ENCODE assay signal across 23 cellular contexts in the genomic region with DNA sequence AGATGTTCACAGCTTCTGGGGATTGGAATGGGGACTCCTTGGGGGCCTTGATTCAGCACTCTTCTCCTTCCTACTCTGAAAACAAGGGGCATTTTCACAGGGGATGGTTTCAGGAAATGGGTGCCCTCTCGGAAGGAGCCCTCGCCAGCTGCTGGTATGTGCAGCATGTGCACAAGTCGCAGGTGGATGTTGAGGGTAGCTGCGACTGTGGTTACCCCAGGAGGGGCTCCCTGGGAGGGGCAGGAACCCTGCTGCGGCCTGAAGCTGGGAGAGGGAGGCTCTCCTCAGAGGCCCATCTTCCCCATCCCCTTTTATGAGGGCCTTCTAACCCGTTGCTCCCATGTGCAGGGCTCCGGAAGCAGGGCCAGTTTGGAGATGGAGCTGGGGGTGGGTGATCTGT. TPM values are rescaled to one million over a fixed set of nuclear protein-coding genes. Genes with fewer than 3 reads are reported as not detected.
A peak's percentile ranks its signal among the peaks of the same experiment; 100 is the strongest.
DNase-seq lines count a peak whose midpoint lies in the region; ATAC-seq, FAIRE-seq and TF ChIP-seq lines count a peak whose summit lies in the region.
"Had no signal": no experiment of that assay in that cellular context is flagged by ENCODE, and none has a peak within 500 bp of the region (broad histone marks: within the 10 kb centered on the region; RNA-seq: fewer than 3 reads in every experiment).

No MANE protein-coding gene starts in this region.

- no peak for FAIRE-seq in kidney (lab: Jason Lieb, UNC)
- FAIRE-seq: GM19239, H54 had no signal

- H3K27me3 Mint-ChIP-seq in T-helper 1 cell treated with Interleukin-12 subunit alpha and Interleukin-12 subunit beta and Interleukin-4 antibody, amounts not matched to agents 30 μg/mL and 1 μg/mL, for 36 hours (ENCODE audit: low read depth), result no peaks in the 10 kb centered on the region
- H3K27me3 Mint-ChIP-seq in activated naive CD8-positive, alpha-beta T cell treated with anti-CD3 and anti-CD28 coated beads, Interleukin-2, amount 10 ng/mL, durations not matched to agents 7 days and 5 days, result no peaks in the 10 kb centered on the region
- no peaks in the 10 kb centered on the region for H3K27me3 Mint-ChIP-seq in activated naive CD8-positive, alpha-beta T cell treated with anti-CD3 and anti-CD28 coated beads, Interleukin-2, amount 50 U/mL, for 24 hours
- H3K27me3 Mint-ChIP-seq: B cell had no signal

- H3K4me1 Mint-ChIP-seq in T-helper 1 cell treated with Interleukin-12 subunit alpha and Interleukin-12 subunit beta and Interleukin-4 antibody, amounts not matched to agents 30 μg/mL and 1 μg/mL, for 36 hours (ENCODE audit: low read depth), result peaks cover 3% of the 10 kb centered on the region
- peaks cover 6% of the 10 kb centered on the region for H3K4me1 Mint-ChIP-seq in activated naive CD8-positive, alpha-beta T cell treated with anti-CD3 and anti-CD28 coated beads, Interleukin-2, amount 10 ng/mL, durations not matched to agents 7 days and 5 days
- H3K4me1 Mint-ChIP-seq in activated naive CD8-positive, alpha-beta T cell treated with anti-CD3 and anti-CD28 coated beads, Interleukin-2, amount 50 U/mL, for 24 hours, result peaks cover 3% of the 10 kb centered on the region
- H3K4me1 Mint-ChIP-seq: B cell had no signal

- no peaks in the 10 kb centered on the region for H3K9me3 Mint-ChIP-seq in T-helper 1 cell treated with Interleukin-12 subunit alpha and Interleukin-12 subunit beta and Interleukin-4 antibody, amounts not matched to agents 30 μg/mL and 1 μg/mL, for 36 hours
- H3K9me3 Mint-ChIP-seq in activated naive CD8-positive, alpha-beta T cell treated with anti-CD3 and anti-CD28 coated beads, Interleukin-2, amount 10 ng/mL, durations not matched to agents 7 days and 5 days, result no peaks in the 10 kb centered on the region
- no peaks in the 10 kb centered on the region for H3K9me3 Mint-ChIP-seq in activated naive CD8-positive, alpha-beta T cell treated with anti-CD3 and anti-CD28 coated beads, Interleukin-2, amount 50 U/mL, for 24 hours

- TF ChIP-seq CTCF in kidney (IDR thresholded peaks at IDR 0.05; ENCODE audit: borderline replicate concordance, extremely low read depth, insufficient read depth), result no peak

- no peak for ATAC-seq in activated naive CD8-positive, alpha-beta T cell treated with anti-CD3 and anti-CD28 coated beads, Interleukin-2, amount 10 ng/mL, durations not matched to agents 7 days and 5 days (ENCODE audit: low read depth)
- no peak for ATAC-seq in activated naive CD8-positive, alpha-beta T cell treated with anti-CD3 and anti-CD28 coated beads, Interleukin-2, amount 50 U/mL, for 24 hours
- ATAC-seq: PC-3 had no signal

- H3K36me3 ChIP-seq in kidney (ENCODE audit: control insufficient read depth in 1 of 2, insufficient read depth in 2 of 2, low read length in 2 of 2), result peaks cover 2 to 3% of the 10 kb centered on the region in 2 donors
- peaks cover 13% of the 10 kb centered on the region for H3K36me3 ChIP-seq in thymus (ENCODE audit: control insufficient read depth, insufficient read depth)
- H3K36me3 ChIP-seq: SJSA1 had no signal

- no peaks in the 10 kb centered on the region for H3K9me3 ChIP-seq in kidney (ENCODE audit: control insufficient read depth in 1 of 2, low read length in 2 of 2)
- no peaks in the 10 kb centered on the region for H3K9me3 ChIP-seq in thymus (ENCODE audit: control insufficient read depth)
- H3K9me3 ChIP-seq: MG63, SJSA1 had no signal

- peaks cover 4% of the 10 kb centered on the region for H3K36me3 Mint-ChIP-seq in T-helper 1 cell treated with Interleukin-12 subunit alpha and Interleukin-12 subunit beta and Interleukin-4 antibody, amounts not matched to agents 30 μg/mL and 1 μg/mL, for 36 hours (ENCODE audit: low read depth)
- H3K36me3 Mint-ChIP-seq in activated naive CD8-positive, alpha-beta T cell treated with anti-CD3 and anti-CD28 coated beads, Interleukin-2, amount 10 ng/mL, durations not matched to agents 7 days and 5 days, result peaks cover 4% of the 10 kb centered on the region
- peaks cover 2% of the 10 kb centered on the region for H3K36me3 Mint-ChIP-seq in activated naive CD8-positive, alpha-beta T cell treated with anti-CD3 and anti-CD28 coated beads, Interleukin-2, amount 50 U/mL, for 24 hours (ENCODE audit: low read depth)

- no peak overlapping the region for H3K4me3 Mint-ChIP-seq in T-helper 1 cell treated with Interleukin-12 subunit alpha and Interleukin-12 subunit beta and Interleukin-4 antibody, amounts not matched to agents 30 μg/mL and 1 μg/mL, for 36 hours
- H3K4me3 Mint-ChIP-seq in activated naive CD8-positive, alpha-beta T cell treated with anti-CD3 and anti-CD28 coated beads, Interleukin-2, amount 10 ng/mL, durations not matched to agents 7 days and 5 days, result no peak overlapping the region
- no peak overlapping the region for H3K4me3 Mint-ChIP-seq in activated naive CD8-positive, alpha-beta T cell treated with anti-CD3 and anti-CD28 coated beads, Interleukin-2, amount 50 U/mL, for 24 hours
- H3K4me3 Mint-ChIP-seq: B cell had no signal

- H3K27ac Mint-ChIP-seq in T-helper 1 cell treated with Interleukin-12 subunit alpha and Interleukin-12 subunit beta and Interleukin-4 antibody, amounts not matched to agents 30 μg/mL and 1 μg/mL, for 36 hours, result peak overlapping the region; percentile 20
- H3K27ac Mint-ChIP-seq in activated naive CD8-positive, alpha-beta T cell treated with anti-CD3 and anti-CD28 coated beads, Interleukin-2, amount 10 ng/mL, durations not matched to agents 7 days and 5 days, result peak overlapping the region; percentile 62
- H3K27ac Mint-ChIP-seq in activated naive CD8-positive, alpha-beta T cell treated with anti-CD3 and anti-CD28 coated beads, Interleukin-2, amount 50 U/mL, for 24 hours, result no peak overlapping the region
- H3K27ac Mint-ChIP-seq: B cell had no signal

- intact Hi-C loops in kidney (cut with DNase I), result no loop called here

- POLR2A ChIA-PET in activated naive CD8-positive, alpha-beta T cell treated with anti-CD3 and anti-CD28 coated beads, Interleukin-2, amount 10 ng/mL, durations not matched to agents 7 days and 5 days (lab: Charles Lee), result no interaction called here

- DNase-seq in T-helper 1 cell (no peak), kidney (peak; percentile 35), NCI-H128 (lab: John Stamatoyannopoulos, UW; ENCODE audit: unreplicated experiment) (no peak)
- DNase-seq in activated naive CD8-positive, alpha-beta T cell treated with anti-CD3 and anti-CD28 coated beads, Interleukin-2, amount 10 ng/mL, durations not matched to agents 7 days and 5 days, result no peak
- DNase-seq in activated naive CD8-positive, alpha-beta T cell treated with anti-CD3 and anti-CD28 coated beads, Interleukin-2, amount 50 U/mL, for 24 hours, result no peak
- DNase-seq in activated CD4-positive, alpha-beta T cell treated with anti-CD3 and anti-CD28 coated beads, Interleukin-2, amount 50 U/mL, for 4 hours, result no peak
- DNase-seq: Calu3, DMS153, MG63, NCI-H1105 treated with DMSO at 0.1 percent for 48 hours, NCI-H2029, NCI-H446, NCI-H524 treated with DMSO at 0.1 percent for 48 hours, NCI-H774, PC-3 had no signal

- H3K27me3 ChIP-seq in thymus (ENCODE audit: control insufficient read depth, insufficient read depth), result no peaks in the 10 kb centered on the region
- H3K27me3 ChIP-seq: MG63, SJSA1 had no signal

- H3K4me1 ChIP-seq in kidney (ENCODE audit: control insufficient read depth in 1 of 2, insufficient read depth in 1 of 2, low read depth in 1 of 2, low read length in 2 of 2) (no peaks in the 10 kb centered on the region), thymus (ENCODE audit: control insufficient read depth, insufficient read depth, low read length) (peaks cover 3% of the 10 kb centered on the region)
- H3K4me1 ChIP-seq: SJSA1 had no signal

- 32% methylated on average over 7 of the region's 7 CpGs for WGBS in thymus

- no peak overlapping the region for H3K9ac ChIP-seq in kidney (ENCODE audit: low read length in 2 of 2)

- H3K27ac ChIP-seq in kidney (ENCODE audit: low read depth in 2 of 2, low read length in 2 of 2) (no peak overlapping the region), thymus (ENCODE audit: low read depth) (peak overlapping the region; percentile 78)
- H3K27ac ChIP-seq: 22Rv1, HL-60, SJSA1 had no signal

- H3K4me3 ChIP-seq in kidney (ENCODE audit: low read length in 2 of 2), result no peak overlapping the region
- H3K4me3 ChIP-seq in thymus (ENCODE audit: low read length), result no peak overlapping the region
- H3K4me3 ChIP-seq: MG63, SJSA1 had no signal

RNA-seq across cellular contexts. Expression of gene ZNF446, which starts 6.2 kb away (rescaled TPM):
- total RNA-seq in activated naive CD8-positive, alpha-beta T cell treated with anti-CD3 and anti-CD28 coated beads, Interleukin-2, amount 10 ng/mL, durations not matched to agents 7 days and 5 days, result 10 to 100 TPM; 10.9 TPM
- 13.3 TPM for total RNA-seq in kidney
- polyA plus RNA-seq in kidney (ENCODE audit: insufficient read depth, low read depth, low replicate concordance) (12.6 TPM), thymus (13.5 TPM)

RNA-seq across cellular contexts. Expression of gene ZNF324, which starts 15.5 kb away (rescaled TPM):
- 10 to 100 TPM; 18.0 to 18.5 TPM for total RNA-seq in activated naive CD8-positive, alpha-beta T cell treated with anti-CD3 and anti-CD28 coated beads, Interleukin-2, amount 10 ng/mL, durations not matched to agents 7 days and 5 days
- total RNA-seq in kidney, result 13.0 TPM
- 3.9 TPM for polyA plus RNA-seq in kidney (ENCODE audit: insufficient read depth, low read depth, low replicate concordance)
- polyA plus RNA-seq in thymus, result 5.6 TPM

RNA-seq across cellular contexts. Expression of gene SLC27A5, which starts 29.4 kb away (rescaled TPM):
- 10 to 100 TPM; 13.7 to 15.4 TPM for total RNA-seq in activated naive CD8-positive, alpha-beta T cell treated with anti-CD3 and anti-CD28 coated beads, Interleukin-2, amount 10 ng/mL, durations not matched to agents 7 days and 5 days
- 10.8 TPM for total RNA-seq in kidney
- polyA plus RNA-seq in kidney (ENCODE audit: insufficient read depth, low read depth, low replicate concordance), result 41.5 TPM
- polyA plus RNA-seq in thymus, result 20.9 TPM

RNA-seq across cellular contexts. Expression of gene ZNF324B, which starts 30.9 kb away (rescaled TPM):
- total RNA-seq in activated naive CD8-positive, alpha-beta T cell treated with anti-CD3 and anti-CD28 coated beads, Interleukin-2, amount 10 ng/mL, durations not matched to agents 7 days and 5 days, result 10 to 100 TPM; 11.6 to 13.9 TPM
- total RNA-seq in kidney, result 9.9 TPM
- polyA plus RNA-seq in kidney (ENCODE audit: insufficient read depth, low read depth, low replicate concordance), result 3.4 TPM
- polyA plus RNA-seq in thymus, result 3.1 TPM

RNA-seq across cellular contexts. Expression of gene ZBTB45, which starts 37.2 kb away (rescaled TPM):
- 10 to 100 TPM; 18.9 to 19.5 TPM for total RNA-seq in activated naive CD8-positive, alpha-beta T cell treated with anti-CD3 and anti-CD28 coated beads, Interleukin-2, amount 10 ng/mL, durations not matched to agents 7 days and 5 days
- total RNA-seq in kidney, result 16.9 TPM
- 7.7 TPM for polyA plus RNA-seq in kidney (ENCODE audit: insufficient read depth, low read depth, low replicate concordance)
- polyA plus RNA-seq in thymus, result 7.2 TPM
